17 cellular contexts compared by ENCODE assay signal in genomic region chr1:240794061-240794843, GRCh38.
A peak's percentile ranks its signal among the peaks of the same experiment; 100 is the strongest.
DNase-seq lines count a peak whose midpoint lies in the region; ATAC-seq, FAIRE-seq and TF ChIP-seq lines count a peak whose summit lies in the region.
"Had no signal": no experiment of that assay in that cellular context is flagged by ENCODE, and none has a peak within 500 bp of the region (broad histone marks: within the 10 kb centered on the region; RNA-seq: fewer than 3 reads in every experiment).

No MANE protein-coding gene starts in this region.

- no peak overlapping the region for H3K4me3 ChIP-seq in GM12878
- H3K4me3 ChIP-seq in lower lobe of right lung = no peak overlapping the region

- H3K9ac ChIP-seq in GM12878 (ENCODE audit: control insufficient read depth, insufficient read depth, low read length) = no peak overlapping the region

- no peaks in the 10 kb centered on the region for H3K79me2 ChIP-seq in GM12878 (ENCODE audit: control insufficient read depth, insufficient read depth, low read length)

- H3K4me1 ChIP-seq in GM12878 (ENCODE audit: control insufficient read depth, insufficient read depth, low read length) (no peaks in the 10 kb centered on the region), lower lobe of right lung (no peaks in the 10 kb centered on the region)

- no peak overlapping the region for H3K4me2 ChIP-seq in GM12878 (ENCODE audit: control insufficient read depth, insufficient read depth)

- TF ChIP-seq EP300 in GM12878 (IDR thresholded peaks at IDR 0.05; ENCODE audit: borderline replicate concordance in 1 of 2, control insufficient read depth in 1 of 2, low read depth in 2 of 2, low read length in 2 of 2) = peak; percentile 33 to 66; a peak in 1 of 4 replicates

- RAD21 ChIA-PET in GM12878 (lab: Charles Lee; ENCODE audit: unreplicated experiment) = no interaction called here

- H3K9me3 ChIP-seq in GM12878 (replicated peaks; ENCODE audit: control insufficient read depth, insufficient read depth, low read length) (no peaks in the 10 kb centered on the region), lower lobe of right lung (no peaks in the 10 kb centered on the region)

- TF ChIP-seq CTCF in GM12878 (IDR thresholded peaks at IDR 0.05 in 2 of 3, conservative IDR thresholded peaks at IDR 0.05 in 1 of 3; ENCODE audit: control insufficient read depth in 2 of 3, extremely low read depth in 1 of 3, insufficient read depth in 1 of 3, low read depth in 3 of 3, low read length in 3 of 3) = no peak
- no peak for TF ChIP-seq CTCF in lower lobe of right lung (IDR thresholded peaks at IDR 0.05)

- H3K27me3 ChIP-seq in GM12878 (replicated peaks in 1 of 2; ENCODE audit: control insufficient read depth in 2 of 2, insufficient read depth in 2 of 2, low read length in 1 of 2) = no peaks in the 10 kb centered on the region
- H3K27me3 ChIP-seq in lower lobe of right lung (ENCODE audit: low read depth) = no peaks in the 10 kb centered on the region

- DNase-seq in GM12878 (ENCODE audit: low read depth, low spot score) = no peak
- no peak for DNase-seq in lower lobe of right lung
- DNase-seq in DMS79 (lab: John Stamatoyannopoulos, UW) = no peak
- DNase-seq: activated CD4-positive, alpha-beta T cell treated with anti-CD3 and anti-CD28 coated beads, Interleukin-2, amount 50 U/mL, for 48 hours; activated naive CD4-positive, alpha-beta T cell; head of caudate nucleus; left cardiac atrium; naive thymus-derived CD4-positive, alpha-beta T cell; NCI-H1092; NCI-H510A; RPMI8226; substantia nigra; T1000 had no signal

- H3K36me3 ChIP-seq in GM12878 (ENCODE audit: control insufficient read depth in 2 of 2, insufficient read depth in 2 of 2, low read length in 1 of 2) = no peaks in the 10 kb centered on the region
- no peaks in the 10 kb centered on the region for H3K36me3 ChIP-seq in lower lobe of right lung

- CTCF ChIA-PET in GM12878 (lab: Yijun Ruan, JAX) = no interaction called here

- WGBS in GM12878 (ENCODE audit: insufficient coverage, insufficient replicate concordance, low lambda C conversion rate, missing lambda C conversion rate) = 10% methylated on average over 5 of the region's 6 CpGs

- POLR2A ChIA-PET in GM12878 (lab: Charles Lee) = no interaction called here

- no peak overlapping the region for H2AFZ ChIP-seq in GM12878 (ENCODE audit: control insufficient read depth, low read depth, low read length)

- in situ Hi-C loops in GM12878 (cut with MboI) = no loop called here

- FAIRE-seq in GM12878 (lab: Jason Lieb, UNC) = no peak

- TF ChIP-seq POLR2A in GM12878 (IDR thresholded peaks at IDR 0.05; ENCODE audit: low read depth, low read length) = no peak

- no peaks in the 10 kb centered on the region for H4K20me1 ChIP-seq in GM12878 (ENCODE audit: control insufficient read depth, insufficient read depth)

- H3K27ac ChIP-seq in GM12878 (ENCODE audit: control insufficient read depth, insufficient read depth) (no peak overlapping the region), lower lobe of right lung (no peak overlapping the region)

- ATAC-seq in GM18867 (IDR thresholded peaks at IDR 0.05; ENCODE audit: unreplicated experiment) (peak; percentile 94), GM21526 (IDR thresholded peaks at IDR 0.05; ENCODE audit: low FRiP score, unreplicated experiment) (peak; percentile 71), HG03139 (IDR thresholded peaks at IDR 0.05; ENCODE audit: unreplicated experiment) (peak; percentile 70), GM12878 (peak; percentile 94), lower lobe of right lung (no peak), HG02759 (IDR thresholded peaks at IDR 0.05; ENCODE audit: unreplicated experiment) (no peak)
- ATAC-seq: left cardiac atrium; naive thymus-derived CD4-positive, alpha-beta T cell had no signal

- intact Hi-C loops in GM12878 (cut with micrococcal nuclease; ENCODE audit: unreplicated experiment) (no loop called here), lower lobe of right lung (cut with DNase I) (no loop called here)

- BruUV-seq in GM12878 (replicated peaks; lab: Mats Ljungman, UMichigan) = no TSS peak

- TF ChIP-seq RAD21 in GM12878 (IDR thresholded peaks at IDR 0.05; ENCODE audit: insufficient read depth, low read depth, low read length) = no peak

- SMC1A ChIA-PET in GM12878 (lab: Charles Lee; ENCODE audit: uncharacterized antibody, unreplicated experiment) = no interaction called here

TF ChIP-seq in GM12878, 131 proteins besides CTCF, POLR2A, EP300 and RAD21 (continues in another document):
- TF ChIP-seq BMI1 (IDR thresholded peaks at IDR 0.05; ENCODE audit: borderline replicate concordance) (peak; percentile 57), DPF2 (IDR thresholded peaks at IDR 0.05) (peak; percentile 84), ASH2L (IDR thresholded peaks at IDR 0.05; ENCODE audit: borderline replicate concordance, low read depth) (no peak), ATF7 (IDR thresholded peaks at IDR 0.05; ENCODE audit: low read depth) (peak; percentile 40), USF2 (IDR thresholded peaks at IDR 0.05; ENCODE audit: borderline replicate concordance, low read depth, low read length) (no peak), BACH1 (IDR thresholded peaks at IDR 0.05; ENCODE audit: borderline replicate concordance) (peak; percentile 50; the same call in 1 of the 2 replicates), RBBP5 (conservative IDR thresholded peaks at IDR 0.05) (no peak), CHD4 (IDR thresholded peaks at IDR 0.05) (no peak), JUNB (IDR thresholded peaks at IDR 0.05) (peak; percentile 78), FOXM1 (IDR thresholded peaks at IDR 0.05; ENCODE audit: low read depth, low read length) (0 out of 2 replicates have a peak, but pooled peaks have one; percentile 33), BRCA1 (IDR thresholded peaks at IDR 0.05; ENCODE audit: low read depth, low read length) (no peak), ZNF217 (IDR thresholded peaks at IDR 0.05) (peak; percentile 75), BCL11A (IDR thresholded peaks at IDR 0.05; ENCODE audit: low read depth, low read length) (peak; percentile 76), ZBTB40 (IDR thresholded peaks at IDR 0.05; ENCODE audit: borderline replicate concordance) (no peak), ZNF24 (IDR thresholded peaks at IDR 0.05) (peak; percentile 95)

Comparison
In these comparisons a context has a peak if more than half of its experiments do, and no peak if none do; other contexts are left out.
1. ATAC-seq: peak in GM18867 (single experiment), GM21526 (single experiment), HG03139 (single experiment) and GM12878 (single experiment); none in lower lobe of right lung (0 of 2) and HG02759 (single experiment).